1 cellular context compared by ENCODE assay signal in the genomic region with DNA sequence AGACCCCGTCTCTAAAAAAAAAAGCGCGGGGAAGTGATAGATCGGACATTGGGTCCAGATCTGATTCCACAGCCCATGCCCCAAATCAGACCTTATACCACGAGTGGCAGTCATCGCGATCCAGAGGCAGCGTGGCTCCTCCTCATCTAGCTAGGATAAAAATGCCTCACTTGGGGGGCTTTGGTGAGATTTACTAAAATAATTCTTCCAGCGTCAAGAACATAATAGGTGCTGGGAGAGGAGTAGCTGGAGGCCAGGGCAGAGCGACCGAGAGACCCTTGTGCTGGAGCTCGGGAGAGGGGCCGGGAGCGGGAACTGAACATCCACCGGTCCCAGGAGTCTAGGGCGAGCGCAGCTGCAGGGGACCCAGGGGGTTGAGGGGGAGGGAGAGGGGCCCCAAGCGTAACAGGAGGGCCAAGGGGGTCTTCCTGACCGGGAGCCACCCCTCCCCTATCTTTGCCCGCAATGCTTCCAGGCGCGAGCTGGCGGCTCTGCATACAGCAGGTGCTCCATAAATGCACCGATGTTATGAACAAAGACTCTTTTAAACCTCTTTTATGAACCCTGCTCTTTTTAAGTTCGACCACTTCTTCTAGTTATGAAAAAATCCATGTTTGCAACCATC.
TF ChIP-seq lines count a peak whose summit lies in the region.

No MANE protein-coding gene starts in this region.

TF ChIP-seq in H1, 55 proteins besides CTCF, POLR2A, EP300 and RAD21:
- TF ChIP-seq POLR2AphosphoS5 (IDR thresholded peaks at IDR 0.05; ENCODE audit: low read depth, low read length) (no peak), SUZ12 (IDR thresholded peaks at IDR 0.05; ENCODE audit: low read length) (no peak), TBP (IDR thresholded peaks at IDR 0.05; ENCODE audit: low read depth, low read length) (no peak), HDAC6 (IDR thresholded peaks at IDR 0.05; ENCODE audit: low read depth, low read length) (no peak), BCL11A (IDR thresholded peaks at IDR 0.05; ENCODE audit: low read depth in 2 of 2, low read length in 2 of 2) (no peak), BRCA1 (IDR thresholded peaks at IDR 0.05; ENCODE audit: low read depth, low read length) (no peak)
